19 cellular contexts compared by ENCODE assay signal in the genomic region with DNA sequence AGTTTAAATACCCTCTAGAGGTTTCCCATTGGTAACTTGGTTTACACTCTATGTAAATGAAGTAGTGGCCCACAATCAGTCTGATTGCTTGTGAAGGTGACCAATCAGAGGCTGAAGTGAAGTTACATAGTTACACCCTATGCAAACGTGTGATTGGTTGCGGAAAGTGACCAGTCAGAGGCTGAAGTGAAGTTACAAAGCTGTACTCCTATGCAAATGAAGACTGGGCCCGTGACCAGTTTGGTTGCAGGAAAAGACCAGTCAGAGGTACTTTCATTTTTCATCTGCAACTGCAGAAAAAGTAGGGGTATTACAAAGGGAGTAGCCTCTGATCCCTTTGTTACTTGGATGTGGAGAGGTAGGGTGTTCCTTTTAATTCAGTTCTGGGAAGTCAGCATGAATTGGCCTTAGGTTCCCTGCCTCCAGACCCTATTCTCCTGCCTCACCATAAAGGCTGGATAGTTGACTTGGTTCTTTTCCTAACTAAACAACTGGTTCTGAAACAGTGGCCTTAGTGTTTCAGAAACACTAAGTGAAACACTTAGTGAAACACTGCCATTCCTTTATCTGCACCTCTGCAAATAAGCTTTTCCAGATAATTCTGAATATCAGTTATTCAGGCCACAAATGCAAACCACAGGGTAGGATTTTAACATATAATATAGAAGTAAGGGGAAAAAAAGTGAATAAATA. TPM values are rescaled to one million over a fixed set of nuclear protein-coding genes. Genes with fewer than 3 reads are reported as not detected.
A peak's percentile ranks its signal among the peaks of the same experiment; 100 is the strongest.
DNase-seq lines count a peak whose midpoint lies in the region; ATAC-seq and TF ChIP-seq lines count a peak whose summit lies in the region.
"Had no signal": no experiment of that assay in that cellular context is flagged by ENCODE, and none has a peak within 500 bp of the region (broad histone marks: within the 10 kb centered on the region; RNA-seq: fewer than 3 reads in every experiment).

No MANE protein-coding gene starts in this region.

- intact Hi-C loops in mucosa of descending colon (cut with DNase I, micrococcal nuclease) = no loop called here
- intact Hi-C loops in PC-9 (cut with micrococcal nuclease; ENCODE audit: unreplicated experiment) = no loop called here

- peak; percentile 33 for ATAC-seq in mucosa of descending colon
- ATAC-seq: T-cell had no signal

- no peak overlapping the region for H3K4me3 ChIP-seq in mucosa of descending colon
- no peak overlapping the region for H3K4me3 ChIP-seq in suprapubic skin
- H3K4me3 ChIP-seq in PC-9 = no peak overlapping the region

- BruUV-seq in PC-9 (replicated peaks; lab: Mats Ljungman, UMichigan) = no TSS peak

- POLR2A ChIA-PET in PC-9 (lab: Charles Lee; ENCODE audit: unreplicated experiment) = no interaction called here

- H3K4me2 ChIP-seq in PC-9 = no peak overlapping the region

- 0 out of 2 replicates have a peak, but pooled peaks cover 5% of the 10 kb centered on the region for H3F3A ChIP-seq in PC-9 (ENCODE audit: insufficient read depth, low read depth)

- no peak for TF ChIP-seq EP300 in suprapubic skin (IDR thresholded peaks at IDR 0.05)

- DNase-seq in H4 (ENCODE audit: low spot score) = peak; percentile 27
- DNase-seq in NCI-H226 = peak; percentile 9
- DNase-seq in erythroblast (lab: John Stamatoyannopoulos, UW) = peak; percentile 47 to 67
- no peak for DNase-seq in mucosa of descending colon
- DNase-seq in suprapubic skin (ENCODE audit: low spot score in 2 of 2) = no peak
- DNase-seq in nephron progenitor cell = no peak
- no peak for DNase-seq in PC-9
- DNase-seq: activated naive CD8-positive, alpha-beta T cell treated with anti-CD3 and anti-CD28 coated beads for 36 hours; BE2C; brain microvascular endothelial cell; Caco-2; cortex of kidney; naive B cell; NCI-H1694 treated with DMSO at 0.1 percent for 48 hours; NCI-H446 treated with DMSO at 0.1 percent for 48 hours; posterior cingulate gyrus; stimulated activated CD4-positive, alpha-beta T cell treated with anti-CD3 and anti-CD28 coated beads, Interleukin-4, amount 100 ng/mL, for 4 hours; substantia nigra; T-cell had no signal

- no peak overlapping the region for H3K4me3 Mint-ChIP-seq in nephron progenitor cell
- H3K4me3 Mint-ChIP-seq: activated naive CD8-positive, alpha-beta T cell treated with anti-CD3 and anti-CD28 coated beads for 36 hours; naive B cell; T-cell had no signal

- no peaks in the 10 kb centered on the region for H3K27me3 ChIP-seq in suprapubic skin
- no peaks in the 10 kb centered on the region for H3K27me3 ChIP-seq in PC-9 (ENCODE audit: insufficient read depth, low read depth)
- H3K27me3 ChIP-seq: BE2C, brain microvascular endothelial cell had no signal

- no peaks in the 10 kb centered on the region for H3K36me3 ChIP-seq in mucosa of descending colon (ENCODE audit: low read depth)
- H3K36me3 ChIP-seq in suprapubic skin = no peaks in the 10 kb centered on the region
- H3K36me3 ChIP-seq in PC-9 (ENCODE audit: low read depth) = no peaks in the 10 kb centered on the region
- H3K36me3 ChIP-seq: BE2C, brain microvascular endothelial cell had no signal

- H3K27ac ChIP-seq in suprapubic skin = no peak overlapping the region
- no peak overlapping the region for H3K27ac ChIP-seq in PC-9
- H3K27ac ChIP-seq: brain microvascular endothelial cell had no signal

- no peaks in the 10 kb centered on the region for H3K9me3 Mint-ChIP-seq in nephron progenitor cell
- H3K9me3 Mint-ChIP-seq: activated naive CD8-positive, alpha-beta T cell treated with anti-CD3 and anti-CD28 coated beads for 36 hours had no signal

- H3K4me1 Mint-ChIP-seq in nephron progenitor cell = no peaks in the 10 kb centered on the region
- H3K4me1 Mint-ChIP-seq: activated naive CD8-positive, alpha-beta T cell treated with anti-CD3 and anti-CD28 coated beads for 36 hours; naive B cell had no signal

- no peaks in the 10 kb centered on the region for H3K79me2 ChIP-seq in PC-9 (ENCODE audit: low read depth)

- H3K4me1 ChIP-seq in mucosa of descending colon (ENCODE audit: low read depth) (peaks cover 7% of the 10 kb centered on the region), suprapubic skin (no peaks in the 10 kb centered on the region), PC-9 (replicated peaks; ENCODE audit: insufficient read depth) (no peaks in the 10 kb centered on the region)

- no peaks in the 10 kb centered on the region for H3K9me2 ChIP-seq in PC-9 (ENCODE audit: insufficient read depth)

- H3K27me3 Mint-ChIP-seq in nephron progenitor cell (ENCODE audit: low read depth, poor library complexity) = no peaks in the 10 kb centered on the region
- H3K27me3 Mint-ChIP-seq: activated naive CD8-positive, alpha-beta T cell treated with anti-CD3 and anti-CD28 coated beads for 36 hours; T-cell had no signal

- TF ChIP-seq CTCF in mucosa of descending colon (IDR thresholded peaks at IDR 0.05) = no peak
- no peak for TF ChIP-seq CTCF in suprapubic skin (IDR thresholded peaks at IDR 0.05)
- no peak for TF ChIP-seq CTCF in nephron progenitor cell (IDR thresholded peaks at IDR 0.05)
- TF ChIP-seq CTCF in PC-9 (conservative IDR thresholded peaks at IDR 0.05) = no peak

- H3K9me3 ChIP-seq in mucosa of descending colon (no peaks in the 10 kb centered on the region), suprapubic skin (no peaks in the 10 kb centered on the region), PC-9 (ENCODE audit: insufficient read depth, low read depth) (no peaks in the 10 kb centered on the region)
- H3K9me3 ChIP-seq: BE2C, Caco-2 had no signal

- TF ChIP-seq POLR2A in erythroblast (IDR thresholded peaks at IDR 0.05; ENCODE audit: low read length) (no peak), suprapubic skin (IDR thresholded peaks at IDR 0.05) (no peak)

- no peak overlapping the region for H2AFZ ChIP-seq in PC-9

- CTCF ChIA-PET in PC-9 (lab: Charles Lee) = no interaction called here

- H4K20me1 ChIP-seq in PC-9 (ENCODE audit: insufficient read depth) = 0 out of 2 replicates have a peak, but pooled peaks cover 4% of the 10 kb centered on the region

- 93% methylated on average over 3 of the region's 3 CpGs for WGBS in suprapubic skin

- no peak overlapping the region for H3K27ac Mint-ChIP-seq in nephron progenitor cell
- H3K27ac Mint-ChIP-seq: activated naive CD8-positive, alpha-beta T cell treated with anti-CD3 and anti-CD28 coated beads for 36 hours; naive B cell; T-cell had no signal

- peaks cover 13% of the 10 kb centered on the region for H3K36me3 Mint-ChIP-seq in nephron progenitor cell (ENCODE audit: low read depth)
- H3K36me3 Mint-ChIP-seq: activated naive CD8-positive, alpha-beta T cell treated with anti-CD3 and anti-CD28 coated beads for 36 hours; naive B cell; T-cell had no signal

RNA-seq across cellular contexts. Expression of gene MAGI3, which starts 39.3 kb away (rescaled TPM):
- total RNA-seq in H4 (2014; rRNA removed; shearing (Covaris generic)) = 3.0 and 4.1 TPM in 2 replicates
- total RNA-seq in mucosa of descending colon (10 to 100 TPM; 48.6 to 65.4 (median 62.9) TPM), suprapubic skin (10 to 100 TPM in 2 of 4 donors, 1 to 10 TPM in 2; 8.3 to 18.8 (median 10.7) TPM), PC-9 (2021) (17.3 and 18.5 TPM in 2 replicates)

Comparison
In these comparisons a context has a peak if more than half of its experiments do, and no peak if none do; other contexts are left out.
1. DNase-seq: peak in H4 (single experiment), NCI-H226 (single experiment) and erythroblast (2 of 2); none in mucosa of descending colon (0 of 3), suprapubic skin (0 of 2), nephron progenitor cell (single experiment) and PC-9 (0 of 2).